Comparison of ENCODE assay signal across 1 cellular context in the genomic region with DNA sequence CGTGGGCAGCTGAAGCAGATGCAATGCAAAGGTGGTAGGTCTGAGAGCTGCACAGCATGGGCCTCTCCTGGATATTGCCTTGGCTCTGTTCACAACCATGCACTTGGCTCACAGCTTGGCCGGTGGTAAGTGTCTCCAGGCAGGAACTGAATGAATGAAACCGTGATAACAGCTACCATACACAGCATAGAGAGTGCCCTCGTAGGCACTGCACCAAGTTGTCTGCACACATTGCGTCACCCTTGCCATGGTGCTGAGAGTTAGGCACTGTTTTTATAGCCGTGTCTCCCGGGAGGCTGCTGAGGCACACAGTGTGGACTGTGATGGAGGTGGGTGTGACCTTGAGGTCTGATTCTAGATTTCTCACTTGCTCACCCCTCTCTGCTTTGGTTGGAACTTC.
TF ChIP-seq lines count a peak whose summit lies in the region.

No MANE protein-coding gene starts in this region.

TF ChIP-seq in GM23338, 12 proteins besides CTCF, POLR2A, EP300 and RAD21 (continued from another document):
- TF ChIP-seq, protein P1, sequence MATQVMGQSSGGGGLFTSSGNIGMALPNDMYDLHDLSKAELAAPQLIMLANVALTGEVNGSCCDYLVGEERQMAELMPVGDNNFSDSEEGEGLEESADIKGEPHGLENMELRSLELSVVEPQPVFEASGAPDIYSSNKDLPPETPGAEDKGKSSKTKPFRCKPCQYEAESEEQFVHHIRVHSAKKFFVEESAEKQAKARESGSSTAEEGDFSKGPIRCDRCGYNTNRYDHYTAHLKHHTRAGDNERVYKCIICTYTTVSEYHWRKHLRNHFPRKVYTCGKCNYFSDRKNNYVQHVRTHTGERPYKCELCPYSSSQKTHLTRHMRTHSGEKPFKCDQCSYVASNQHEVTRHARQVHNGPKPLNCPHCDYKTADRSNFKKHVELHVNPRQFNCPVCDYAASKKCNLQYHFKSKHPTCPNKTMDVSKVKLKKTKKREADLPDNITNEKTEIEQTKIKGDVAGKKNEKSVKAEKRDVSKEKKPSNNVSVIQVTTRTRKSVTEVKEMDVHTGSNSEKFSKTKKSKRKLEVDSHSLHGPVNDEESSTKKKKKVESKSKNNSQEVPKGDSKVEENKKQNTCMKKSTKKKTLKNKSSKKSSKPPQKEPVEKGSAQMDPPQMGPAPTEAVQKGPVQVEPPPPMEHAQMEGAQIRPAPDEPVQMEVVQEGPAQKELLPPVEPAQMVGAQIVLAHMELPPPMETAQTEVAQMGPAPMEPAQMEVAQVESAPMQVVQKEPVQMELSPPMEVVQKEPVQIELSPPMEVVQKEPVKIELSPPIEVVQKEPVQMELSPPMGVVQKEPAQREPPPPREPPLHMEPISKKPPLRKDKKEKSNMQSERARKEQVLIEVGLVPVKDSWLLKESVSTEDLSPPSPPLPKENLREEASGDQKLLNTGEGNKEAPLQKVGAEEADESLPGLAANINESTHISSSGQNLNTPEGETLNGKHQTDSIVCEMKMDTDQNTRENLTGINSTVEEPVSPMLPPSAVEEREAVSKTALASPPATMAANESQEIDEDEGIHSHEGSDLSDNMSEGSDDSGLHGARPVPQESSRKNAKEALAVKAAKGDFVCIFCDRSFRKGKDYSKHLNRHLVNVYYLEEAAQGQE (IDR thresholded peaks at IDR 0.05; ENCODE audit: unreplicated experiment), result no peak
- TF ChIP-seq STAT1 (IDR thresholded peaks at IDR 0.05; ENCODE audit: unreplicated experiment) (no peak), EZH2 (IDR thresholded peaks at IDR 0.05; ENCODE audit: low read depth, unreplicated experiment) (no peak), JUNB (IDR thresholded peaks at IDR 0.05; ENCODE audit: unreplicated experiment) (no peak)
